Comparison of ENCODE assay signal across 8 cellular contexts in genomic region chr7:2523941-2524807, GRCh38. TPM values are rescaled to one million over a fixed set of nuclear protein-coding genes. Genes with fewer than 3 reads are reported as not detected.
A peak's percentile ranks its signal among the peaks of the same experiment; 100 is the strongest.
DNase-seq lines count a peak whose midpoint lies in the region; ATAC-seq lines count a peak whose summit lies in the region.

No MANE protein-coding gene starts in this region.

- peak overlapping the region; percentile 100 for H3K4me3 Mint-ChIP-seq in stimulated activated memory B cell treated with anti-CD40 and anti-IgM and Interleukin-4, amounts not matched to agents 10 μg/mL and 1 μg/mL and 100 μg/mL, for 72 hours

- peaks cover 27% of the 10 kb centered on the region for H3K36me3 Mint-ChIP-seq in stimulated activated memory B cell treated with anti-CD40 and anti-IgM and Interleukin-4, amounts not matched to agents 10 μg/mL and 1 μg/mL and 100 μg/mL, for 72 hours

- DNase-seq in HK-2 (ENCODE audit: unreplicated experiment) (peak; percentile 75), NCI-H69 (lab: John Stamatoyannopoulos, UW) (peak; percentile 99), left colon (peak; percentile 94 to 98), kidney glomerular epithelial cell (lab: John Stamatoyannopoulos, UW) (no peak)

- no peaks in the 10 kb centered on the region for H3K9me3 Mint-ChIP-seq in stimulated activated memory B cell treated with anti-CD40 and anti-IgM and Interleukin-4, amounts not matched to agents 10 μg/mL and 1 μg/mL and 100 μg/mL, for 72 hours

- H3K27ac ChIP-seq in cingulate gyrus (ENCODE audit: low read depth, low read length), result peak overlapping the region; percentile 69

- peak overlapping the region; percentile 86 for H3K27ac Mint-ChIP-seq in stimulated activated memory B cell treated with anti-CD40 and anti-IgM and Interleukin-4, amounts not matched to agents 10 μg/mL and 1 μg/mL and 100 μg/mL, for 72 hours

- peaks cover 79% of the 10 kb centered on the region for H3K4me1 Mint-ChIP-seq in stimulated activated memory B cell treated with anti-CD40 and anti-IgM and Interleukin-4, amounts not matched to agents 10 μg/mL and 1 μg/mL and 100 μg/mL, for 72 hours

- ATAC-seq in left colon, result peak; percentile 61
- no peak for ATAC-seq in stimulated activated memory B cell treated with anti-CD40 and anti-IgM and Interleukin-4, amounts not matched to agents 10 μg/mL and 1 μg/mL and 100 μg/mL, for 72 hours
- ATAC-seq in HG02885 (IDR thresholded peaks at IDR 0.05; ENCODE audit: poor library complexity, unreplicated experiment), result no peak
- ATAC-seq in GM18907 (IDR thresholded peaks at IDR 0.05; ENCODE audit: unreplicated experiment), result no peak

- intact Hi-C loops in left colon (cut with DNase I, micrococcal nuclease), result no loop called here

- H3K27me3 Mint-ChIP-seq in stimulated activated memory B cell treated with anti-CD40 and anti-IgM and Interleukin-4, amounts not matched to agents 10 μg/mL and 1 μg/mL and 100 μg/mL, for 72 hours, result no peaks in the 10 kb centered on the region

RNA-seq across cellular contexts. Expression of gene LFNG, which starts 4.6 kb away (rescaled TPM):
- total RNA-seq in left colon, result 10 to 100 TPM; 48.3 to 70.1 TPM

RNA-seq across cellular contexts. Expression of gene BRAT1, which starts 31.1 kb away (rescaled TPM):
- 10 to 100 TPM; 21.8 to 21.9 TPM for total RNA-seq in left colon

RNA-seq across cellular contexts. Expression of gene IQCE, which starts 34.6 kb away (rescaled TPM):
- 10 to 100 TPM; 28.5 to 30.5 TPM for total RNA-seq in left colon

RNA-seq across cellular contexts. Expression of gene GRIFIN, which starts 48.0 kb away (rescaled TPM):
- total RNA-seq in left colon, result not detected
